Comparison of ENCODE assay signal across 8 cellular contexts in genomic region chr17:35486920-35487727, GRCh38. TPM values are rescaled to one million over a fixed set of nuclear protein-coding genes. Genes with fewer than 3 reads are reported as not detected.
DNase-seq lines count a peak whose midpoint lies in the region; ATAC-seq and TF ChIP-seq lines count a peak whose summit lies in the region.

No MANE protein-coding gene starts in this region.

- H3K4me3 Mint-ChIP-seq in natural killer cell: peak overlapping the region; percentile 97

- peak overlapping the region; percentile 41; the same call in 1 of the 2 replicates for H3K4me2 ChIP-seq in KMS-11

- ATAC-seq in natural killer cell (peak; percentile 50 to 77 (median 72)), GM21529 (IDR thresholded peaks at IDR 0.05; ENCODE audit: unreplicated experiment) (no peak)

- H3K27me3 ChIP-seq in GM06990 (replicated peaks; ENCODE audit: control insufficient read depth, insufficient read depth, low read length) (no peaks in the 10 kb centered on the region), KMS-11 (ENCODE audit: insufficient read depth, low read depth) (no peaks in the 10 kb centered on the region)

- H3K36me3 ChIP-seq in GM06990 (ENCODE audit: control insufficient read depth, insufficient read depth, low read length) (no peaks in the 10 kb centered on the region), KMS-11 (ENCODE audit: insufficient read depth) (no peaks in the 10 kb centered on the region)

- peaks cover 13% of the 10 kb centered on the region for H3K36me3 Mint-ChIP-seq in natural killer cell

- no peaks in the 10 kb centered on the region for H3K4me1 ChIP-seq in KMS-11 (ENCODE audit: low read depth, poor library complexity, severe bottlenecking)

- peak overlapping the region; percentile 57 for H2AFZ ChIP-seq in KMS-11 (ENCODE audit: low read depth)

- H3K9ac ChIP-seq in KMS-11: peak overlapping the region; percentile 19; the same call in 1 of the 2 replicates

- no peaks in the 10 kb centered on the region for H3K9me3 Mint-ChIP-seq in natural killer cell

- peak; percentile 74 for DNase-seq in GM06990 (ENCODE audit: extremely low read depth, insufficient read length)
- peak; percentile 47 to 54 for DNase-seq in activated CD8-positive, alpha-beta memory T cell treated with anti-CD3 and anti-CD28 coated beads for 1 hour (ENCODE audit: extremely low read depth in 1 of 2, low read depth in 1 of 2)
- peak; percentile 85 for DNase-seq in epithelial cell of esophagus (ENCODE audit: low read depth)
- peak; percentile 72 for DNase-seq in natural killer cell
- peak; percentile 86 for DNase-seq in stimulated activated naive CD4-positive, alpha-beta T cell treated with Interleukin-2 at 50 U/mL for 16 hours (lab: John Stamatoyannopoulos, UW)
- DNase-seq in NCI-H2029 (lab: John Stamatoyannopoulos, UW): no peak

- H3K27ac ChIP-seq in KMS-11: no peak overlapping the region

- peak overlapping the region; percentile 94 to 97 for H3K27ac Mint-ChIP-seq in natural killer cell

- H4K20me1 ChIP-seq in KMS-11 (ENCODE audit: insufficient read depth): no peaks in the 10 kb centered on the region

- TF ChIP-seq CTCF in GM06990 (IDR thresholded peaks at IDR 0.05; ENCODE audit: insufficient read depth, low read length, poor library complexity, severe bottlenecking): no peak
- TF ChIP-seq CTCF in KMS-11 (conservative IDR thresholded peaks at IDR 0.05; ENCODE audit: low read depth, low read length): no peak
- no peak for TF ChIP-seq CTCF in epithelial cell of esophagus (IDR thresholded peaks at IDR 0.05; ENCODE audit: insufficient read depth, low read depth, low read length, missing control alignments)
- no peak for TF ChIP-seq CTCF in natural killer cell (IDR thresholded peaks at IDR 0.05)

- intact Hi-C loops in natural killer cell (cut with micrococcal nuclease): loop anchor here (1.0 to 2.0 kb wide), 3 partner anchors 38 to 54 kb away; partner anchors contain the start of genes SLFN12 and SLFN12L

- H3K4me1 Mint-ChIP-seq in natural killer cell: peaks cover 85 to 88% of the 10 kb centered on the region in 2 donors

- peak overlapping the region; percentile 65 for H3K4me3 ChIP-seq in GM06990 (replicated peaks; ENCODE audit: low read depth, low read length)
- H3K4me3 ChIP-seq in KMS-11 (IDR thresholded peaks at IDR 0.05; ENCODE audit: insufficient read depth, low read depth, low read length): no peak overlapping the region
- H3K4me3 ChIP-seq in epithelial cell of esophagus (ENCODE audit: low read length): peak overlapping the region; percentile 50

- no peaks in the 10 kb centered on the region for H3K79me2 ChIP-seq in KMS-11 (ENCODE audit: insufficient read depth, low read depth)

- no peaks in the 10 kb centered on the region for H3K27me3 Mint-ChIP-seq in natural killer cell (ENCODE audit: low read depth in 2 of 2)

RNA-seq across cellular contexts. Expression of gene SLFN13, which starts 38.6 kb away (rescaled TPM):
- 100 to 1,000 TPM in 2 of 3 donors, 10 to 100 TPM in 1; 85.9 to 182 (median 129) TPM for total RNA-seq in natural killer cell

RNA-seq across cellular contexts. Expression of gene SLFN12L, which starts 50.4 kb away (rescaled TPM):
- 100 to 1,000 TPM; 126 to 174 (median 130) TPM for total RNA-seq in natural killer cell

RNA-seq across cellular contexts. Expression of gene SLFN12, which starts 54.8 kb away (rescaled TPM):
- total RNA-seq in natural killer cell: 10 to 100 TPM; 18.6 to 30.9 (median 21.8) TPM
